Comparison of ENCODE assay signal across 1 cellular context in genomic region chr4:185395956-185396723, GRCh38.
TF ChIP-seq lines count a peak whose summit lies in the region.

No MANE protein-coding gene starts in this region.

TF ChIP-seq in GM12878, 131 proteins besides CTCF, POLR2A, EP300 and RAD21 (continued from another document and continues in another):
- TF ChIP-seq ZSCAN29 (IDR thresholded peaks at IDR 0.05) (0 out of 2 replicates have a peak, but pooled peaks have one; percentile 18), NR2C1 (IDR thresholded peaks at IDR 0.05) (peak; percentile 41; the same call in 1 of the 2 replicates), ESRRA (IDR thresholded peaks at IDR 0.05; ENCODE audit: low read length) (no peak), KDM1A (IDR thresholded peaks at IDR 0.05; ENCODE audit: borderline replicate concordance) (no peak), ZNF207 (IDR thresholded peaks at IDR 0.05; ENCODE audit: borderline replicate concordance) (peak; percentile 91; the same call in 1 of the 2 replicates), TARDBP (IDR thresholded peaks at IDR 0.05; ENCODE audit: borderline replicate concordance) (0 out of 2 replicates have a peak, but pooled peaks have one; percentile 49), RCOR1 (conservative IDR thresholded peaks at IDR 0.05; ENCODE audit: low read depth, low read length) (no peak), NFYA (IDR thresholded peaks at IDR 0.05; ENCODE audit: borderline replicate concordance, low read depth, low read length) (no peak), MAX (IDR thresholded peaks at IDR 0.05; ENCODE audit: low read depth, low read length) (peak; percentile 97), SP1 (IDR thresholded peaks at IDR 0.05; ENCODE audit: low read depth, low read length) (no peak), HDGF (IDR thresholded peaks at IDR 0.05) (no peak), IRF5 (IDR thresholded peaks at IDR 0.05; ENCODE audit: borderline replicate concordance) (no peak), KAT2A (conservative IDR thresholded peaks at IDR 0.05; ENCODE audit: control insufficient read depth, low read depth, low read length) (no peak), HDAC2 (IDR thresholded peaks at IDR 0.05) (no peak), KLF5 (IDR thresholded peaks at IDR 0.05; ENCODE audit: partially characterized antibody) (peak; percentile 68), STAT1 (conservative IDR thresholded peaks at IDR 0.05) (0 out of 2 replicates have a peak, but pooled peaks have one; percentile 58), CREB1 (IDR thresholded peaks at IDR 0.05; ENCODE audit: low read depth) (peak; percentile 97), ATF3 (IDR thresholded peaks at IDR 0.05; ENCODE audit: borderline replicate concordance, extremely low read depth, low read depth, low read length) (no peak), SMAD1 (IDR thresholded peaks at IDR 0.05; ENCODE audit: low read depth, partially characterized antibody) (no peak), ZBTB4 (CRISPR knock-in tag; IDR thresholded peaks at IDR 0.05) (0 out of 2 replicates have a peak, but pooled peaks have one; percentile 45), PAX5 (IDR thresholded peaks at IDR 0.05; ENCODE audit: borderline replicate concordance, low read depth, low read length) (0 out of 2 replicates have a peak, but pooled peaks have one; percentile 6), MTA2 (IDR thresholded peaks at IDR 0.05; ENCODE audit: low read depth) (no peak), FOXM1 (IDR thresholded peaks at IDR 0.05; ENCODE audit: low read depth, low read length) (no peak), NBN (IDR thresholded peaks at IDR 0.05) (peak; percentile 83; the same call in 1 of the 2 replicates), MXI1 (IDR thresholded peaks at IDR 0.05; ENCODE audit: low read depth, low read length) (peak; percentile 96), LARP7 (IDR thresholded peaks at IDR 0.05) (peak; percentile 98), SREBF1 (IDR thresholded peaks at IDR 0.05; ENCODE audit: low read length) (no peak), SPI1 (IDR thresholded peaks at IDR 0.05; ENCODE audit: borderline replicate concordance, insufficient read depth, low read depth, low read length) (no peak), PBX3 (IDR thresholded peaks at IDR 0.05; ENCODE audit: insufficient replicate concordance, low read depth, low read length) (no peak), WRNIP1 (IDR thresholded peaks at IDR 0.05; ENCODE audit: borderline replicate concordance, low read depth, low read length) (no peak), TCF7 (IDR thresholded peaks at IDR 0.05; ENCODE audit: borderline replicate concordance) (no peak), ATF7 (IDR thresholded peaks at IDR 0.05; ENCODE audit: low read depth) (no peak), ELK1 (IDR thresholded peaks at IDR 0.05; ENCODE audit: low read depth, low read length) (no peak), PML (IDR thresholded peaks at IDR 0.05; ENCODE audit: low read length) (peak; percentile 58; the same call in 1 of the 2 replicates), SREBF2 (IDR thresholded peaks at IDR 0.05; ENCODE audit: low read length) (no peak), JUNB (IDR thresholded peaks at IDR 0.05) (no peak), ETV6 (conservative IDR thresholded peaks at IDR 0.05 in 1 of 2, IDR thresholded peaks at IDR 0.05 in 1 of 2; ENCODE audit: borderline replicate concordance in 1 of 2, low read depth in 1 of 2) (no peak; a peak in 1 of 4 replicates), POLR2AphosphoS2 (IDR thresholded peaks at IDR 0.05; ENCODE audit: low read depth, low read length) (peak; percentile 54; the same call in 1 of the 2 replicates), CBFB (IDR thresholded peaks at IDR 0.05; ENCODE audit: low read depth) (0 out of 2 replicates have a peak, but pooled peaks have one; percentile 25), CHD2 (IDR thresholded peaks at IDR 0.05; ENCODE audit: borderline replicate concordance, low read depth, low read length) (no peak), E4F1 (IDR thresholded peaks at IDR 0.05; ENCODE audit: borderline replicate concordance, partially characterized antibody) (peak; percentile 8)
- TF ChIP-seq, protein P1, sequence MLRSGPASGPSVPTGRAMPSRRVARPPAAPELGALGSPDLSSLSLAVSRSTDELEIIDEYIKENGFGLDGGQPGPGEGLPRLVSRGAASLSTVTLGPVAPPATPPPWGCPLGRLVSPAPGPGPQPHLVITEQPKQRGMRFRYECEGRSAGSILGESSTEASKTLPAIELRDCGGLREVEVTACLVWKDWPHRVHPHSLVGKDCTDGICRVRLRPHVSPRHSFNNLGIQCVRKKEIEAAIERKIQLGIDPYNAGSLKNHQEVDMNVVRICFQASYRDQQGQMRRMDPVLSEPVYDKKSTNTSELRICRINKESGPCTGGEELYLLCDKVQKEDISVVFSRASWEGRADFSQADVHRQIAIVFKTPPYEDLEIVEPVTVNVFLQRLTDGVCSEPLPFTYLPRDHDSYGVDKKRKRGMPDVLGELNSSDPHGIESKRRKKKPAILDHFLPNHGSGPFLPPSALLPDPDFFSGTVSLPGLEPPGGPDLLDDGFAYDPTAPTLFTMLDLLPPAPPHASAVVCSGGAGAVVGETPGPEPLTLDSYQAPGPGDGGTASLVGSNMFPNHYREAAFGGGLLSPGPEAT (IDR thresholded peaks at IDR 0.05; ENCODE audit: low read depth) = peak; percentile 79
- TF ChIP-seq, protein P2, sequence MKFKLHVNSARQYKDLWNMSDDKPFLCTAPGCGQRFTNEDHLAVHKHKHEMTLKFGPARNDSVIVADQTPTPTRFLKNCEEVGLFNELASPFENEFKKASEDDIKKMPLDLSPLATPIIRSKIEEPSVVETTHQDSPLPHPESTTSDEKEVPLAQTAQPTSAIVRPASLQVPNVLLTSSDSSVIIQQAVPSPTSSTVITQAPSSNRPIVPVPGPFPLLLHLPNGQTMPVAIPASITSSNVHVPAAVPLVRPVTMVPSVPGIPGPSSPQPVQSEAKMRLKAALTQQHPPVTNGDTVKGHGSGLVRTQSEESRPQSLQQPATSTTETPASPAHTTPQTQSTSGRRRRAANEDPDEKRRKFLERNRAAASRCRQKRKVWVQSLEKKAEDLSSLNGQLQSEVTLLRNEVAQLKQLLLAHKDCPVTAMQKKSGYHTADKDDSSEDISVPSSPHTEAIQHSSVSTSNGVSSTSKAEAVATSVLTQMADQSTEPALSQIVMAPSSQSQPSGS (IDR thresholded peaks at IDR 0.05; ENCODE audit: low read length) = 0 out of 2 replicates have a peak, but pooled peaks have one; percentile 47
- TF ChIP-seq, protein P3, sequence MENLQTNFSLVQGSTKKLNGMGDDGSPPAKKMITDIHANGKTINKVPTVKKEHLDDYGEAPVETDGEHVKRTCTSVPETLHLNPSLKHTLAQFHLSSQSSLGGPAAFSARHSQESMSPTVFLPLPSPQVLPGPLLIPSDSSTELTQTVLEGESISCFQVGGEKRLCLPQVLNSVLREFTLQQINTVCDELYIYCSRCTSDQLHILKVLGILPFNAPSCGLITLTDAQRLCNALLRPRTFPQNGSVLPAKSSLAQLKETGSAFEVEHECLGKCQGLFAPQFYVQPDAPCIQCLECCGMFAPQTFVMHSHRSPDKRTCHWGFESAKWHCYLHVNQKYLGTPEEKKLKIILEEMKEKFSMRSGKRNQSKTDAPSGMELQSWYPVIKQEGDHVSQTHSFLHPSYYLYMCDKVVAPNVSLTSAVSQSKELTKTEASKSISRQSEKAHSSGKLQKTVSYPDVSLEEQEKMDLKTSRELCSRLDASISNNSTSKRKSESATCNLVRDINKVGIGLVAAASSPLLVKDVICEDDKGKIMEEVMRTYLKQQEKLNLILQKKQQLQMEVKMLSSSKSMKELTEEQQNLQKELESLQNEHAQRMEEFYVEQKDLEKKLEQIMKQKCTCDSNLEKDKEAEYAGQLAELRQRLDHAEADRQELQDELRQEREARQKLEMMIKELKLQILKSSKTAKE (IDR thresholded peaks at IDR 0.05; ENCODE audit: low read depth, poor library complexity, severe bottlenecking) = no peak
- TF ChIP-seq, protein P4, sequence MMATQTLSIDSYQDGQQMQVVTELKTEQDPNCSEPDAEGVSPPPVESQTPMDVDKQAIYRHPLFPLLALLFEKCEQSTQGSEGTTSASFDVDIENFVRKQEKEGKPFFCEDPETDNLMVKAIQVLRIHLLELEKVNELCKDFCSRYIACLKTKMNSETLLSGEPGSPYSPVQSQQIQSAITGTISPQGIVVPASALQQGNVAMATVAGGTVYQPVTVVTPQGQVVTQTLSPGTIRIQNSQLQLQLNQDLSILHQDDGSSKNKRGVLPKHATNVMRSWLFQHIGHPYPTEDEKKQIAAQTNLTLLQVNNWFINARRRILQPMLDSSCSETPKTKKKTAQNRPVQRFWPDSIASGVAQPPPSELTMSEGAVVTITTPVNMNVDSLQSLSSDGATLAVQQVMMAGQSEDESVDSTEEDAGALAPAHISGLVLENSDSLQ (IDR thresholded peaks at IDR 0.05) = peak; percentile 29; the same call in 1 of the 2 replicates
- TF ChIP-seq, protein P5, sequence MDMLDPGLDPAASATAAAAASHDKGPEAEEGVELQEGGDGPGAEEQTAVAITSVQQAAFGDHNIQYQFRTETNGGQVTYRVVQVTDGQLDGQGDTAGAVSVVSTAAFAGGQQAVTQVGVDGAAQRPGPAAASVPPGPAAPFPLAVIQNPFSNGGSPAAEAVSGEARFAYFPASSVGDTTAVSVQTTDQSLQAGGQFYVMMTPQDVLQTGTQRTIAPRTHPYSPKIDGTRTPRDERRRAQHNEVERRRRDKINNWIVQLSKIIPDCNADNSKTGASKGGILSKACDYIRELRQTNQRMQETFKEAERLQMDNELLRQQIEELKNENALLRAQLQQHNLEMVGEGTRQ (IDR thresholded peaks at IDR 0.05; ENCODE audit: borderline replicate concordance, low read depth, low read length) = no peak
